1 cellular context compared by ENCODE assay signal in the genomic region with DNA sequence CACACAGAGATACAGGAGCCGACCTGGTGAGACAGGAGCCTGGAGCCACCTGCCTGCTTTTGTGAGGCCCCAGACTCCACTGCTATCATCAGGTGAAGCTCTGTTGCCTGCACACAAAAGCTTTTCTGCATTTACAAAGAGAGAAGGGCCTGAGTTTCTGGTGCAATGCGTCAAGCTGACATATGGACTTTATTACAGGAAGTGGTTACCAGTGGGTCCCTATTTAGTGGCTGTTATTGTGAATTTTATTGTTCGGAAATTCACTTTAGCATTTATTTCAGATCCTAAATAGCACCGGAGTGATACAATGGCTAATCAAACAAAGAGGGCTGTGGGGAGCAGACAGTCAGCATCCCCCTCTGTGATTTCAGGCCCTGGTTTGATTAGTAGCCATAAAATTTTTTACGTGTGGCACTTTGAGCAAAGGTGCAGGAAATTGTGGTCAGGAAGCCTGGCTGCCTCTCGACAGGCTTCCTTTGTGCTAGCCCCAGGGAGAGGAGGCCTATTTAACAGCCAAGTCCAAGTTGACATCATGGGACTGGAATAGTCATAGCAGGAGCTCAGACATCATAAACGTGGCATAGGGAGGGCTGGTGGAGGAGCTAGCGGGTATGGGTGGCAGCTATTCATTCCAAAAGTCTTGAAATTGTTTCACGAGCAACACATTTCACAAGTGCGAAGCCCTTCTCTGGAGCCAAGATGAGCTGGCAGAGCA.
TF ChIP-seq lines count a peak whose summit lies in the region.

No MANE protein-coding gene starts in this region.

TF ChIP-seq in HEK293, 187 proteins besides CTCF, POLR2A, EP300 and RAD21 (continued from another document):
- TF ChIP-seq, protein P1, sequence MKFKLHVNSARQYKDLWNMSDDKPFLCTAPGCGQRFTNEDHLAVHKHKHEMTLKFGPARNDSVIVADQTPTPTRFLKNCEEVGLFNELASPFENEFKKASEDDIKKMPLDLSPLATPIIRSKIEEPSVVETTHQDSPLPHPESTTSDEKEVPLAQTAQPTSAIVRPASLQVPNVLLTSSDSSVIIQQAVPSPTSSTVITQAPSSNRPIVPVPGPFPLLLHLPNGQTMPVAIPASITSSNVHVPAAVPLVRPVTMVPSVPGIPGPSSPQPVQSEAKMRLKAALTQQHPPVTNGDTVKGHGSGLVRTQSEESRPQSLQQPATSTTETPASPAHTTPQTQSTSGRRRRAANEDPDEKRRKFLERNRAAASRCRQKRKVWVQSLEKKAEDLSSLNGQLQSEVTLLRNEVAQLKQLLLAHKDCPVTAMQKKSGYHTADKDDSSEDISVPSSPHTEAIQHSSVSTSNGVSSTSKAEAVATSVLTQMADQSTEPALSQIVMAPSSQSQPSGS (tag by site-specific recombination; IDR thresholded peaks at IDR 0.05; ENCODE audit: low read depth): 0 out of 2 replicates have a peak, but pooled peaks have one; percentile 56
- TF ChIP-seq ZNF560 (tag by site-specific recombination; IDR thresholded peaks at IDR 0.05; ENCODE audit: borderline replicate concordance) (no peak), ZNF488 (tag by site-specific recombination; IDR thresholded peaks at IDR 0.05) (peak; percentile 57; the same call in 1 of the 2 replicates), KLF7 (tag by site-specific recombination; IDR thresholded peaks at IDR 0.05; ENCODE audit: borderline replicate concordance) (no peak), ZNF335 (tag by site-specific recombination; conservative IDR thresholded peaks at IDR 0.05) (peak; percentile 45; the same call in 1 of the 2 replicates), ZNF530 (tag by site-specific recombination; IDR thresholded peaks at IDR 0.05; ENCODE audit: low read depth) (no peak), ZSCAN30 (tag by site-specific recombination; IDR thresholded peaks at IDR 0.05) (peak; percentile 52; the same call in 1 of the 2 replicates)
- TF ChIP-seq, protein P2, sequence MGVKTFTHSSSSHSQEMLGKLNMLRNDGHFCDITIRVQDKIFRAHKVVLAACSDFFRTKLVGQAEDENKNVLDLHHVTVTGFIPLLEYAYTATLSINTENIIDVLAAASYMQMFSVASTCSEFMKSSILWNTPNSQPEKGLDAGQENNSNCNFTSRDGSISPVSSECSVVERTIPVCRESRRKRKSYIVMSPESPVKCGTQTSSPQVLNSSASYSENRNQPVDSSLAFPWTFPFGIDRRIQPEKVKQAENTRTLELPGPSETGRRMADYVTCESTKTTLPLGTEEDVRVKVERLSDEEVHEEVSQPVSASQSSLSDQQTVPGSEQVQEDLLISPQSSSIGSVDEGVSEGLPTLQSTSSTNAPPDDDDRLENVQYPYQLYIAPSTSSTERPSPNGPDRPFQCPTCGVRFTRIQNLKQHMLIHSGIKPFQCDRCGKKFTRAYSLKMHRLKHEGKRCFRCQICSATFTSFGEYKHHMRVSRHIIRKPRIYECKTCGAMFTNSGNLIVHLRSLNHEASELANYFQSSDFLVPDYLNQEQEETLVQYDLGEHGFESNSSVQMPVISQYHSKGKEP (tag by site-specific recombination; IDR thresholded peaks at IDR 0.05): peak; percentile 59
- TF ChIP-seq, protein P3, sequence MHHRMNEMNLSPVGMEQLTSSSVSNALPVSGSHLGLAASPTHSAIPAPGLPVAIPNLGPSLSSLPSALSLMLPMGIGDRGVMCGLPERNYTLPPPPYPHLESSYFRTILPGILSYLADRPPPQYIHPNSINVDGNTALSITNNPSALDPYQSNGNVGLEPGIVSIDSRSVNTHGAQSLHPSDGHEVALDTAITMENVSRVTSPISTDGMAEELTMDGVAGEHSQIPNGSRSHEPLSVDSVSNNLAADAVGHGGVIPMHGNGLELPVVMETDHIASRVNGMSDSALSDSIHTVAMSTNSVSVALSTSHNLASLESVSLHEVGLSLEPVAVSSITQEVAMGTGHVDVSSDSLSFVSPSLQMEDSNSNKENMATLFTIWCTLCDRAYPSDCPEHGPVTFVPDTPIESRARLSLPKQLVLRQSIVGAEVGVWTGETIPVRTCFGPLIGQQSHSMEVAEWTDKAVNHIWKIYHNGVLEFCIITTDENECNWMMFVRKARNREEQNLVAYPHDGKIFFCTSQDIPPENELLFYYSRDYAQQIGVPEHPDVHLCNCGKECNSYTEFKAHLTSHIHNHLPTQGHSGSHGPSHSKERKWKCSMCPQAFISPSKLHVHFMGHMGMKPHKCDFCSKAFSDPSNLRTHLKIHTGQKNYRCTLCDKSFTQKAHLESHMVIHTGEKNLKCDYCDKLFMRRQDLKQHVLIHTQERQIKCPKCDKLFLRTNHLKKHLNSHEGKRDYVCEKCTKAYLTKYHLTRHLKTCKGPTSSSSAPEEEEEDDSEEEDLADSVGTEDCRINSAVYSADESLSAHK (tag by site-specific recombination; IDR thresholded peaks at IDR 0.05): peak; percentile 88
